Comparison of ENCODE assay signal across 19 cellular contexts in genomic region chr18:79011300-79011870, GRCh38. TPM values are rescaled to one million over a fixed set of nuclear protein-coding genes. Genes with fewer than 3 reads are reported as not detected.
DNase-seq lines count a peak whose midpoint lies in the region; ATAC-seq and TF ChIP-seq lines count a peak whose summit lies in the region.
"Had no signal": no experiment of that assay in that cellular context is flagged by ENCODE, and none has a peak within 500 bp of the region (broad histone marks: within the 10 kb centered on the region; RNA-seq: fewer than 3 reads in every experiment).

No MANE protein-coding gene starts in this region.

- no peaks in the 10 kb centered on the region for H3F3A ChIP-seq in SK-N-SH (replicated peaks; ENCODE audit: insufficient read depth)

- H3K14ac ChIP-seq in neuronal stem cell (ENCODE audit: low read length): peak overlapping the region; percentile 94

- H2BK120ac ChIP-seq in neuronal stem cell (ENCODE audit: low read depth, low read length): peak overlapping the region; percentile 26

- no peak overlapping the region for H3K23ac ChIP-seq in neuronal stem cell (ENCODE audit: low read depth, low read length, poor library complexity)

- no peak overlapping the region for H3K18ac ChIP-seq in neuronal stem cell (ENCODE audit: low read length)

- H3K4me1 ChIP-seq in SK-N-SH (ENCODE audit: control insufficient read depth in 1 of 2, insufficient read depth in 2 of 2, low read depth in 1 of 2, low read length in 1 of 2) (no peaks in the 10 kb centered on the region; a peak in 1 of 4 replicates), neuronal stem cell (ENCODE audit: control insufficient read depth in 2 of 2, insufficient read depth in 1 of 2, low read depth in 1 of 2, low read length in 2 of 2) (no peaks in the 10 kb centered on the region)
- H3K4me1 ChIP-seq in CD8-positive, alpha-beta memory T cell (ENCODE audit: insufficient read depth, low read length): no peaks in the 10 kb centered on the region
- H3K4me1 ChIP-seq: SJSA1 had no signal

- no peaks in the 10 kb centered on the region for H3K36me3 ChIP-seq in SK-N-SH (replicated peaks in 1 of 2; ENCODE audit: control insufficient read depth in 1 of 2, insufficient read depth in 2 of 2, low read length in 1 of 2)
- H3K36me3 ChIP-seq in CD8-positive, alpha-beta memory T cell (ENCODE audit: insufficient read depth, low read length): no peaks in the 10 kb centered on the region
- no peaks in the 10 kb centered on the region for H3K36me3 ChIP-seq in neuronal stem cell (replicated peaks in 1 of 2; ENCODE audit: control insufficient read depth in 2 of 2, insufficient read depth in 2 of 2, low read length in 2 of 2)
- H3K36me3 ChIP-seq: SJSA1 had no signal

- H3K9ac ChIP-seq in SK-N-SH: no peak overlapping the region
- H3K9ac ChIP-seq in neuronal stem cell (ENCODE audit: low read depth, low read length, poor library complexity): peak overlapping the region; percentile 34

- peak overlapping the region in 4 of 7 donors; percentile 64 to 82 (median 66) for H3K4me3 Mint-ChIP-seq in CD8-positive, alpha-beta memory T cell
- H3K4me3 Mint-ChIP-seq: HFFc6 had no signal

- H3K27ac ChIP-seq in SK-N-SH (ENCODE audit: low read depth in 2 of 2, low read length in 1 of 2) (no peak overlapping the region), VCaP (peak overlapping the region; percentile 31; the same call in 1 of the 2 replicates), neuronal stem cell (replicated peaks; ENCODE audit: low read length) (no peak overlapping the region)
- no peak overlapping the region for H3K27ac ChIP-seq in CD8-positive, alpha-beta memory T cell (ENCODE audit: low read depth, low read length)
- H3K27ac ChIP-seq: PC-9, SJSA1 had no signal

- peak overlapping the region in 7 of 8 donors; percentile 47 to 98 (median 93) for H3K27ac Mint-ChIP-seq in CD8-positive, alpha-beta memory T cell
- H3K27ac Mint-ChIP-seq: HFFc6 had no signal

- ATAC-seq in SK-N-SH treated with all-trans-retinoic acid at 6 μM for 48 hours (0 out of 3 replicates have a peak, but pooled peaks have one; percentile 24), GM19397 (IDR thresholded peaks at IDR 0.05; ENCODE audit: unreplicated experiment) (no peak)

- TF ChIP-seq EP300 in SK-N-SH (IDR thresholded peaks at IDR 0.05; ENCODE audit: borderline replicate concordance in 1 of 2, low read depth in 1 of 2, low read length in 1 of 2): no peak

- no peaks in the 10 kb centered on the region for H3K79me1 ChIP-seq in neuronal stem cell (ENCODE audit: low read depth, low read length)

- H3K4me3 ChIP-seq in SK-N-SH (ENCODE audit: low read depth in 2 of 2, low read length in 1 of 2) (no peak overlapping the region), neuronal stem cell (ENCODE audit: low read length in 2 of 2) (no peak overlapping the region)
- H3K4me3 ChIP-seq in CD8-positive, alpha-beta memory T cell (ENCODE audit: low read length): no peak overlapping the region
- H3K4me3 ChIP-seq: PC-9, SJSA1 had no signal

- H2AFZ ChIP-seq in SK-N-SH (ENCODE audit: low read depth) (no peak overlapping the region), neuronal stem cell (ENCODE audit: low read length) (no peak overlapping the region)
- H2AFZ ChIP-seq: PC-9 had no signal

- CTCF ChIA-PET in SK-N-SH (lab: Yijun Ruan, JAX): no interaction called here
- CTCF ChIA-PET in CD8-positive, alpha-beta memory T cell (lab: Charles Lee): interaction anchor here (1.2 kb wide), 1 partner anchor 12 kb away, joined by 4 read pairs; no protein-coding TSS in a partner anchor

- DNase-seq in SK-N-SH (no peak), neuronal stem cell (ENCODE audit: low spot score) (no peak), NCI-H128 (lab: John Stamatoyannopoulos, UW; ENCODE audit: unreplicated experiment) (no peak), amygdala (lab: John Stamatoyannopoulos, UW) (no peak)
- DNase-seq in CD8-positive, alpha-beta memory T cell: peak in 2 of 5 donors; percentile 34 to 51
- DNase-seq: HFFc6, MM.1S, NCI-H1092 treated with DMSO at 0.1 percent for 48 hours, NCI-H1930, NCI-H2171 treated with DMSO at 0.1 percent for 48 hours, NCI-H446 treated with DMSO at 0.1 percent for 48 hours, NCI-H82, PC-9 had no signal

- H3K27me3 Mint-ChIP-seq in CD8-positive, alpha-beta memory T cell: peaks cover 9 to 21% of the 10 kb centered on the region in 2 donors

- H3K9me3 ChIP-seq in SK-N-SH (no peaks in the 10 kb centered on the region), neuronal stem cell (replicated peaks in 1 of 2; ENCODE audit: control insufficient read depth in 2 of 2, insufficient read depth in 1 of 2, low read depth in 1 of 2, low read length in 2 of 2) (peaks cover 0 to 5% of the 10 kb centered on the region in 2 donors)
- no peaks in the 10 kb centered on the region for H3K9me3 ChIP-seq in CD8-positive, alpha-beta memory T cell (ENCODE audit: low read length)
- H3K9me3 ChIP-seq: SJSA1 had no signal

- TF ChIP-seq RAD21 in SK-N-SH (IDR thresholded peaks at IDR 0.05; ENCODE audit: low read length): no peak

- H3K27me3 ChIP-seq in SK-N-SH (ENCODE audit: insufficient read depth) (peaks cover 71% of the 10 kb centered on the region), neuronal stem cell (ENCODE audit: control insufficient read depth in 3 of 3, insufficient read depth in 3 of 3, low read depth in 1 of 3, low read length in 3 of 3) (peaks cover 0 to 4% (median 0%) of the 10 kb centered on the region in 3 experiments)
- no peaks in the 10 kb centered on the region for H3K27me3 ChIP-seq in CD8-positive, alpha-beta memory T cell (ENCODE audit: insufficient read depth, low read length, poor library complexity, severe bottlenecking)

- no peaks in the 10 kb centered on the region for H3K36me3 Mint-ChIP-seq in CD8-positive, alpha-beta memory T cell

- WGBS in SK-N-SH (ENCODE audit: low lambda C conversion rate): 21% methylated on average over 16 of the region's 17 CpGs
- WGBS in neuronal stem cell (ENCODE audit: extremely low coverage in 2 of 2, insufficient read length in 2 of 2, insufficient replicate concordance in 1 of 2), 2 donors: no CpG with 5 or more reads among the region's 17 CpGs

- H3K4ac ChIP-seq in neuronal stem cell (ENCODE audit: low read length): no peak overlapping the region

- no peak overlapping the region for H2AK5ac ChIP-seq in neuronal stem cell (ENCODE audit: low read depth, low read length)

- no peak for TF ChIP-seq CTCF in SK-N-SH (IDR thresholded peaks at IDR 0.05)
- no peak for TF ChIP-seq CTCF in VCaP (conservative IDR thresholded peaks at IDR 0.05)

- H3K9me2 ChIP-seq in SK-N-SH: no peaks in the 10 kb centered on the region

- no peaks in the 10 kb centered on the region for H3K79me2 ChIP-seq in SK-N-SH (ENCODE audit: insufficient read depth)

- no peak overlapping the region for H4K8ac ChIP-seq in neuronal stem cell (ENCODE audit: low read depth, low read length)

- POLR2A ChIA-PET in SK-N-SH (lab: Yijun Ruan, JAX): no interaction called here
- POLR2A ChIA-PET in CD8-positive, alpha-beta memory T cell (lab: Charles Lee): no interaction called here

- H4K20me1 ChIP-seq in SK-N-SH (ENCODE audit: insufficient read depth): no peaks in the 10 kb centered on the region

- no peak overlapping the region for H2BK12ac ChIP-seq in neuronal stem cell (ENCODE audit: low read length)

- no peak overlapping the region for H3K4me2 ChIP-seq in SK-N-SH
- no peak overlapping the region for H3K4me2 ChIP-seq in neuronal stem cell (ENCODE audit: insufficient read depth, low read length, poor library complexity, severe bottlenecking)
- H3K4me2 ChIP-seq: PC-9 had no signal

- H4K91ac ChIP-seq in neuronal stem cell (ENCODE audit: low read depth, low read length, poor library complexity): peak overlapping the region; percentile 82

- H3K4me1 Mint-ChIP-seq in CD8-positive, alpha-beta memory T cell: no peaks in the 10 kb centered on the region

- H2BK15ac ChIP-seq in neuronal stem cell (ENCODE audit: low read length): no peak overlapping the region

- H2BK5ac ChIP-seq in neuronal stem cell (ENCODE audit: low read length): no peak overlapping the region

- H3K9me3 Mint-ChIP-seq in CD8-positive, alpha-beta memory T cell: no peaks in the 10 kb centered on the region

TF ChIP-seq in SK-N-SH treated with all-trans-retinoic acid at 6 μM for 48 hours, 23 proteins besides CTCF, POLR2A, EP300 and RAD21:
- TF ChIP-seq ZFP3 (CRISPR knock-in tag; IDR thresholded peaks at IDR 0.05) (no peak), ESRRG (CRISPR knock-in tag; IDR thresholded peaks at IDR 0.05) (no peak), SNAI2 (CRISPR knock-in tag; IDR thresholded peaks at IDR 0.05) (no peak), ISL1 (CRISPR knock-in tag; IDR thresholded peaks at IDR 0.05) (no peak), ARNTL (CRISPR knock-in tag; IDR thresholded peaks at IDR 0.05; ENCODE audit: borderline replicate concordance, low read depth) (no peak), ZC3H10 (CRISPR knock-in tag; IDR thresholded peaks at IDR 0.05) (no peak), RARB (CRISPR knock-in tag; IDR thresholded peaks at IDR 0.05) (no peak)

TF ChIP-seq in SK-N-SH, 30 proteins besides CTCF, POLR2A, EP300 and RAD21 (continues in another document):
- no peak for TF ChIP-seq RFX5 (IDR thresholded peaks at IDR 0.05; ENCODE audit: low read length)
- TF ChIP-seq MXI1 (IDR thresholded peaks at IDR 0.05; ENCODE audit: low read depth, low read length): no peak
- TF ChIP-seq JUND (IDR thresholded peaks at IDR 0.05): no peak
- TF ChIP-seq MEF2A (IDR thresholded peaks at IDR 0.05; ENCODE audit: borderline replicate concordance, low read depth): no peak
- no peak for TF ChIP-seq FOSL2 (IDR thresholded peaks at IDR 0.05; ENCODE audit: borderline replicate concordance, low read depth)
- no peak for TF ChIP-seq RXRA (IDR thresholded peaks at IDR 0.05; ENCODE audit: borderline replicate concordance, low read depth)
- no peak for TF ChIP-seq USF2 (IDR thresholded peaks at IDR 0.05; ENCODE audit: borderline replicate concordance, low read depth, low read length)

RNA-seq across cellular contexts. Expression of gene SALL3, which starts 31.8 kb away (rescaled TPM):
- polyA plus RNA-seq in SK-N-SH (2012; rRNA removed): not detected in 2 replicates
- polyA plus RNA-seq in SK-N-SH (2012; cell fraction: cytosol; rRNA removed): not detected in 2 replicates
- not detected in 2 replicates for polyA plus RNA-seq in SK-N-SH (2012; cell fraction: nucleus; rRNA removed)
- total RNA-seq in CD8-positive, alpha-beta memory T cell: not detected
- not detected for polyA plus RNA-seq in CD8-positive, alpha-beta memory T cell
- polyA plus RNA-seq in neuronal stem cell (2013, experiment 1 of 2): 10.3 TPM
- 10.9 TPM for polyA plus RNA-seq in neuronal stem cell (2013, experiment 2 of 2)
- total RNA-seq: A172, HFFc6, PC-9 had no signal
- polyA plus RNA-seq: BJ had no signal

RNA-seq across cellular contexts. Expression of gene ATP9B, which starts 57.8 kb away (rescaled TPM):
- polyA plus RNA-seq in SK-N-SH (2012; rRNA removed): 11.2 and 14.2 TPM in 2 replicates
- 5.5 and 8.4 TPM in 2 replicates for polyA plus RNA-seq in SK-N-SH (2012; cell fraction: cytosol; rRNA removed)
- 22.1 and 24.9 TPM in 2 replicates for polyA plus RNA-seq in SK-N-SH (2012; cell fraction: nucleus; rRNA removed)
- total RNA-seq in CD8-positive, alpha-beta memory T cell: 10 to 100 TPM; 22.0 to 22.4 TPM
- polyA plus RNA-seq in CD8-positive, alpha-beta memory T cell: 23.4 TPM
- 10.2 TPM for polyA plus RNA-seq in neuronal stem cell (2013, experiment 1 of 2)
- polyA plus RNA-seq in neuronal stem cell (2013, experiment 2 of 2): 11.0 TPM
